In genomic region chr21:43574741-43575465, GRCh38 we compare ENCODE assay signal across 12 cellular contexts.
DNase-seq lines count a peak whose midpoint lies in the region; ATAC-seq and TF ChIP-seq lines count a peak whose summit lies in the region.
"Had no signal": no experiment of that assay in that cellular context is flagged by ENCODE, and none has a peak within 500 bp of the region (broad histone marks: within the 10 kb centered on the region; RNA-seq: fewer than 3 reads in every experiment).

No MANE protein-coding gene starts in this region.

- peak overlapping the region; percentile 37 for H3K27ac Mint-ChIP-seq in stimulated activated effector memory CD8-positive, alpha-beta T cell treated with anti-CD3 and anti-CD28 coated beads, Interleukin-12 subunit alpha, Interleukin-12 subunit beta, amount 100 ng/mL, for 72 hours
- no peak overlapping the region for H3K27ac Mint-ChIP-seq in T-helper 2 cell treated with Interferon-gamma antibody and Interleukin-4, amounts not matched to agents 5 μg/mL and 100 μg/mL, for 36 hours
- H3K27ac Mint-ChIP-seq in effector memory CD8-positive, alpha-beta T cell, result peak overlapping the region in 1 of 2 donors; percentile 27
- H3K27ac Mint-ChIP-seq: CD4-positive, alpha-beta memory T cell; stimulated activated memory B cell treated with anti-CD40 and anti-IgM and Interleukin-4, amounts not matched to agents 10 μg/mL and 1 μg/mL and 100 μg/mL, for 72 hours had no signal

- H3K4me1 ChIP-seq in mucosa of descending colon (ENCODE audit: low read depth), result no peaks in the 10 kb centered on the region

- no peaks in the 10 kb centered on the region for H3K9me3 Mint-ChIP-seq in stimulated activated effector memory CD8-positive, alpha-beta T cell treated with anti-CD3 and anti-CD28 coated beads, Interleukin-12 subunit alpha, Interleukin-12 subunit beta, amount 100 ng/mL, for 72 hours
- no peaks in the 10 kb centered on the region for H3K9me3 Mint-ChIP-seq in T-helper 2 cell treated with Interferon-gamma antibody and Interleukin-4, amounts not matched to agents 5 μg/mL and 100 μg/mL, for 36 hours
- no peaks in the 10 kb centered on the region for H3K9me3 Mint-ChIP-seq in effector memory CD8-positive, alpha-beta T cell
- H3K9me3 Mint-ChIP-seq: stimulated activated memory B cell treated with anti-CD40 and anti-IgM and Interleukin-4, amounts not matched to agents 10 μg/mL and 1 μg/mL and 100 μg/mL, for 72 hours had no signal

- peak; percentile 31 for ATAC-seq in mucosa of descending colon
- no peak for ATAC-seq in stimulated activated effector memory CD8-positive, alpha-beta T cell treated with anti-CD3 and anti-CD28 coated beads, Interleukin-12 subunit alpha, Interleukin-12 subunit beta, amount 100 ng/mL, for 72 hours
- ATAC-seq in effector memory CD8-positive, alpha-beta T cell (replicated peaks), result no peak
- ATAC-seq: stimulated activated memory B cell treated with anti-CD40 and anti-IgM and Interleukin-4, amounts not matched to agents 10 μg/mL and 1 μg/mL and 100 μg/mL, for 72 hours had no signal

- H3K36me3 ChIP-seq in mucosa of descending colon (ENCODE audit: low read depth), result no peaks in the 10 kb centered on the region

- no peaks in the 10 kb centered on the region for H3K9me3 ChIP-seq in mucosa of descending colon

- DNase-seq in KBM-7, result peak; percentile 16
- DNase-seq in dermis blood vessel endothelial cell, result peak; percentile 53
- no peak for DNase-seq in mucosa of descending colon
- no peak for DNase-seq in stimulated activated effector memory CD8-positive, alpha-beta T cell treated with anti-CD3 and anti-CD28 coated beads, Interleukin-12 subunit alpha, Interleukin-12 subunit beta, amount 100 ng/mL, for 72 hours (ENCODE audit: low spot score in 2 of 2)
- DNase-seq in middle frontal gyrus (ENCODE audit: extremely low spot score, low spot score), result no peak
- DNase-seq in T-helper 2 cell treated with Interferon-gamma antibody and Interleukin-4, amounts not matched to agents 5 μg/mL and 100 μg/mL, for 36 hours (ENCODE audit: low spot score), result no peak
- no peak for DNase-seq in effector memory CD8-positive, alpha-beta T cell
- no peak for DNase-seq in NCI-H526 treated with DMSO at 0.1 percent for 48 hours (lab: John Stamatoyannopoulos, UW)
- DNase-seq: NCI-H446 treated with DMSO at 0.1 percent for 48 hours had no signal

- intact Hi-C loops in mucosa of descending colon (cut with DNase I, micrococcal nuclease), result no loop called here

- peaks cover 9% of the 10 kb centered on the region for H3K27me3 Mint-ChIP-seq in T-helper 2 cell treated with Interferon-gamma antibody and Interleukin-4, amounts not matched to agents 5 μg/mL and 100 μg/mL, for 36 hours (ENCODE audit: low read depth)
- H3K27me3 Mint-ChIP-seq in effector memory CD8-positive, alpha-beta T cell, result peaks cover 40 to 66% of the 10 kb centered on the region in 2 donors

- H3K4me1 Mint-ChIP-seq in stimulated activated effector memory CD8-positive, alpha-beta T cell treated with anti-CD3 and anti-CD28 coated beads, Interleukin-12 subunit alpha, Interleukin-12 subunit beta, amount 100 ng/mL, for 72 hours, result no peaks in the 10 kb centered on the region
- H3K4me1 Mint-ChIP-seq in T-helper 2 cell treated with Interferon-gamma antibody and Interleukin-4, amounts not matched to agents 5 μg/mL and 100 μg/mL, for 36 hours (ENCODE audit: low read depth), result no peaks in the 10 kb centered on the region
- no peaks in the 10 kb centered on the region for H3K4me1 Mint-ChIP-seq in effector memory CD8-positive, alpha-beta T cell (ENCODE audit: low read depth in 2 of 2)
- H3K4me1 Mint-ChIP-seq: CD4-positive, alpha-beta memory T cell; stimulated activated memory B cell treated with anti-CD40 and anti-IgM and Interleukin-4, amounts not matched to agents 10 μg/mL and 1 μg/mL and 100 μg/mL, for 72 hours had no signal

- in situ Hi-C loops in KBM-7 (cut with MboI; ENCODE audit: low pct_unique_long_range_greater_than_20kb, low sequenced_read_pairs), result no loop called here

- no peaks in the 10 kb centered on the region for H3K36me3 Mint-ChIP-seq in stimulated activated effector memory CD8-positive, alpha-beta T cell treated with anti-CD3 and anti-CD28 coated beads, Interleukin-12 subunit alpha, Interleukin-12 subunit beta, amount 100 ng/mL, for 72 hours
- H3K36me3 Mint-ChIP-seq in T-helper 2 cell treated with Interferon-gamma antibody and Interleukin-4, amounts not matched to agents 5 μg/mL and 100 μg/mL, for 36 hours (ENCODE audit: low read depth), result no peaks in the 10 kb centered on the region
- no peaks in the 10 kb centered on the region for H3K36me3 Mint-ChIP-seq in effector memory CD8-positive, alpha-beta T cell (ENCODE audit: insufficient read depth)
- H3K36me3 Mint-ChIP-seq: CD4-positive, alpha-beta memory T cell; stimulated activated memory B cell treated with anti-CD40 and anti-IgM and Interleukin-4, amounts not matched to agents 10 μg/mL and 1 μg/mL and 100 μg/mL, for 72 hours had no signal

- H3K4me3 Mint-ChIP-seq in stimulated activated effector memory CD8-positive, alpha-beta T cell treated with anti-CD3 and anti-CD28 coated beads, Interleukin-12 subunit alpha, Interleukin-12 subunit beta, amount 100 ng/mL, for 72 hours, result no peak overlapping the region
- H3K4me3 Mint-ChIP-seq in T-helper 2 cell treated with Interferon-gamma antibody and Interleukin-4, amounts not matched to agents 5 μg/mL and 100 μg/mL, for 36 hours, result no peak overlapping the region
- H3K4me3 Mint-ChIP-seq in effector memory CD8-positive, alpha-beta T cell, result no peak overlapping the region
- H3K4me3 Mint-ChIP-seq: CD4-positive, alpha-beta memory T cell; stimulated activated memory B cell treated with anti-CD40 and anti-IgM and Interleukin-4, amounts not matched to agents 10 μg/mL and 1 μg/mL and 100 μg/mL, for 72 hours had no signal

- no peak overlapping the region for H3K4me3 ChIP-seq in mucosa of descending colon
- H3K4me3 ChIP-seq: lung had no signal

- TF ChIP-seq CTCF in mucosa of descending colon (IDR thresholded peaks at IDR 0.05), result no peak

Comparison
In these comparisons a context has a peak if more than half of its experiments do, and no peak if none do; other contexts are left out.
1. DNase-seq: peak in KBM-7 (single experiment) and dermis blood vessel endothelial cell (single experiment); none in mucosa of descending colon (0 of 3), stimulated activated effector memory CD8-positive, alpha-beta T cell treated with anti-CD3 and anti-CD28 coated beads, Interleukin-12 subunit alpha, Interleukin-12 subunit beta, amount 100 ng/mL, for 72 hours (0 of 2), middle frontal gyrus (single experiment), T-helper 2 cell treated with Interferon-gamma antibody and Interleukin-4, amounts not matched to agents 5 μg/mL and 100 μg/mL, for 36 hours (single experiment), effector memory CD8-positive, alpha-beta T cell (0 of 3) and NCI-H526 treated with DMSO at 0.1 percent for 48 hours (single experiment).